In genomic region chr17:32009262-32009542, GRCh38 we compare ENCODE assay signal across 11 cellular contexts. TPM values are rescaled to one million over a fixed set of nuclear protein-coding genes. Genes with fewer than 3 reads are reported as not detected.
A peak's percentile ranks its signal among the peaks of the same experiment; 100 is the strongest.
DNase-seq lines count a peak whose midpoint lies in the region; ATAC-seq and TF ChIP-seq lines count a peak whose summit lies in the region.
"Had no signal": no experiment of that assay in that cellular context is flagged by ENCODE, and none has a peak within 500 bp of the region (broad histone marks: within the 10 kb centered on the region; RNA-seq: fewer than 3 reads in every experiment).

No MANE protein-coding gene starts in this region.

- H3K9me3 Mint-ChIP-seq in IgD-negative memory B cell: no peaks in the 10 kb centered on the region
- H3K9me3 Mint-ChIP-seq in chondrocyte (ENCODE audit: low read depth): no peaks in the 10 kb centered on the region

- no peaks in the 10 kb centered on the region for H3F3A ChIP-seq in neural cell (ENCODE audit: insufficient read depth, low read length, poor library complexity, severe bottlenecking)

- H2AFZ ChIP-seq in neural cell (ENCODE audit: low read depth, low read length): no peak overlapping the region

- TF ChIP-seq EP300 in neural cell (conservative IDR thresholded peaks at IDR 0.05; ENCODE audit: poor library complexity, severe bottlenecking) (no peak), tibial nerve (IDR thresholded peaks at IDR 0.05) (no peak)

- H3K4me2 ChIP-seq in BLaER1 treated with 17β-estradiol and CSF1 and Interleukin-3, amounts not matched to agents 10 nM and 100 nM: peak overlapping the region; percentile 80 to 98 (median 90)
- peak overlapping the region; percentile 20 for H3K4me2 ChIP-seq in neural cell (ENCODE audit: low read length)

- H3K4me3 ChIP-seq in BLaER1 treated with 17β-estradiol and CSF1 and Interleukin-3, amounts not matched to agents 10 nM and 100 nM: peak overlapping the region; percentile 89 to 100 (median 96)
- H3K4me3 ChIP-seq in neural cell (ENCODE audit: low read length) (peak overlapping the region; percentile 81), tibial nerve (peak overlapping the region in 1 of 4 donors; percentile 95)

- peaks cover 55% of the 10 kb centered on the region for H3K79me2 ChIP-seq in neural cell (replicated peaks; ENCODE audit: insufficient read depth, low read length)

- H4K20me1 ChIP-seq in BLaER1 treated with 17β-estradiol and CSF1 and Interleukin-3, amounts not matched to agents 10 nM and 100 nM: peaks cover 0 to 47% (median 6%) of the 10 kb centered on the region in 11 experiments; a peak in 6 of 22 replicates
- H4K20me1 ChIP-seq in neural cell (ENCODE audit: insufficient read depth): no peaks in the 10 kb centered on the region

- peak overlapping the region in 7 of 11 experiments; percentile 95 to 98 (median 96); a peak in 11 of 22 replicates for H3K9ac ChIP-seq in BLaER1 treated with 17β-estradiol and CSF1 and Interleukin-3, amounts not matched to agents 10 nM and 100 nM
- H3K9ac ChIP-seq in neural cell (ENCODE audit: low read length): no peak overlapping the region

- no peak for ATAC-seq in GM18868 (IDR thresholded peaks at IDR 0.05; ENCODE audit: unreplicated experiment)
- no peak for ATAC-seq in GM18519 (IDR thresholded peaks at IDR 0.05; ENCODE audit: low FRiP score, unreplicated experiment)
- ATAC-seq in GM19397 (IDR thresholded peaks at IDR 0.05; ENCODE audit: unreplicated experiment): no peak
- ATAC-seq: gastroesophageal sphincter had no signal

- DNase-seq in chondrocyte (ENCODE audit: low spot score): no peak
- no peak for DNase-seq in tibial nerve (ENCODE audit: low spot score in 2 of 2)
- DNase-seq: adrenal gland, DMS79 had no signal

- H3K36me3 ChIP-seq in BLaER1 treated with 17β-estradiol and CSF1 and Interleukin-3, amounts not matched to agents 10 nM and 100 nM: peaks cover 0 to 14% (median 11%) of the 10 kb centered on the region in 11 experiments; a peak in 10 of 22 replicates
- no peaks in the 10 kb centered on the region for H3K36me3 ChIP-seq in neural cell (ENCODE audit: insufficient read depth, low read length)
- no peaks in the 10 kb centered on the region for H3K36me3 ChIP-seq in tibial nerve
- H3K36me3 ChIP-seq: adrenal gland, gastroesophageal sphincter had no signal

- H3K4me1 ChIP-seq in BLaER1 treated with 17β-estradiol and CSF1 and Interleukin-3, amounts not matched to agents 10 nM and 100 nM: peaks cover 17 to 56% (median 22%) of the 10 kb centered on the region in 10 experiments
- peaks cover 0 to 28% (median 6%) of the 10 kb centered on the region in 4 donors for H3K4me1 ChIP-seq in tibial nerve

- peak overlapping the region; percentile 90 to 97 (median 92) for H3K4me3 Mint-ChIP-seq in IgD-negative memory B cell
- H3K4me3 Mint-ChIP-seq in chondrocyte (ENCODE audit: unreplicated experiment): peak overlapping the region; percentile 83

- peak overlapping the region in 2 of 3 donors; percentile 83 to 89 for H3K27ac Mint-ChIP-seq in IgD-negative memory B cell
- H3K27ac Mint-ChIP-seq in chondrocyte (ENCODE audit: unreplicated experiment): no peak overlapping the region

- no peak for TF ChIP-seq RAD21 in neural cell (conservative IDR thresholded peaks at IDR 0.05)

- peak overlapping the region in 1 of 11 experiments; percentile 95; a peak in 1 of 22 replicates for H3K27ac ChIP-seq in BLaER1 treated with 17β-estradiol and CSF1 and Interleukin-3, amounts not matched to agents 10 nM and 100 nM
- H3K27ac ChIP-seq in neural cell (ENCODE audit: low read length): no peak overlapping the region
- no peak overlapping the region for H3K27ac ChIP-seq in tibial nerve
- H3K27ac ChIP-seq: adrenal gland had no signal

- WGBS in tibial nerve, 2 donors: 97 to 98% methylated on average over 2 of the region's 2 CpGs

- peaks cover 0 to 6% (median 0%) of the 10 kb centered on the region in 11 experiments; a peak in 2 of 22 replicates for H3K27me3 ChIP-seq in BLaER1 treated with 17β-estradiol and CSF1 and Interleukin-3, amounts not matched to agents 10 nM and 100 nM
- H3K27me3 ChIP-seq in neural cell (ENCODE audit: insufficient read depth, low read depth, low read length) (no peaks in the 10 kb centered on the region), tibial nerve (no peaks in the 10 kb centered on the region)
- H3K27me3 ChIP-seq: adrenal gland, gastroesophageal sphincter had no signal

- H3K9me3 ChIP-seq in BLaER1 treated with 17β-estradiol and CSF1 and Interleukin-3, amounts not matched to agents 10 nM and 100 nM (replicated peaks in 1 of 11): peaks cover 0 to 8% (median 0%) of the 10 kb centered on the region in 11 experiments; a peak in 2 of 22 replicates
- H3K9me3 ChIP-seq in neural cell (ENCODE audit: low read length) (no peaks in the 10 kb centered on the region), tibial nerve (no peaks in the 10 kb centered on the region)
- H3K9me3 ChIP-seq: adrenal gland, gastroesophageal sphincter had no signal

- TF ChIP-seq POLR2A in tibial nerve (IDR thresholded peaks at IDR 0.05): no peak

- H3K36me3 Mint-ChIP-seq in IgD-negative memory B cell (no peaks in the 10 kb centered on the region), chondrocyte (ENCODE audit: low read depth) (no peaks in the 10 kb centered on the region)

- peaks cover 21 to 23% (median 23%) of the 10 kb centered on the region in 3 donors for H3K4me1 Mint-ChIP-seq in IgD-negative memory B cell
- H3K4me1 Mint-ChIP-seq in chondrocyte (ENCODE audit: low read depth): peaks cover 22% of the 10 kb centered on the region

- TF ChIP-seq CTCF in chondrocyte (IDR thresholded peaks at IDR 0.05) (no peak), neural cell (IDR thresholded peaks at IDR 0.05; ENCODE audit: poor library complexity, severe bottlenecking) (no peak), tibial nerve (IDR thresholded peaks at IDR 0.05) (no peak)

- H3K9me2 ChIP-seq in neural cell (ENCODE audit: insufficient read depth, low read length): no peaks in the 10 kb centered on the region

- H3K27me3 Mint-ChIP-seq in IgD-negative memory B cell (no peaks in the 10 kb centered on the region), chondrocyte (ENCODE audit: low read depth) (no peaks in the 10 kb centered on the region)

TF ChIP-seq in neural cell, 6 proteins besides CTCF, POLR2A, EP300 and RAD21:
- no peak for TF ChIP-seq TAF1 (IDR thresholded peaks at IDR 0.05; ENCODE audit: low read depth)

RNA-seq across cellular contexts. Expression of gene LRRC37B, which starts 2.0 kb away (rescaled TPM):
- polyA plus RNA-seq in IgD-negative memory B cell (3.9 TPM), neural cell (39.6 and 60.9 TPM in 2 replicates)
- total RNA-seq in chondrocyte (12.0 to 14.1 TPM (median 12.5 TPM) in 3 replicates), tibial nerve (10 to 100 TPM; 17.2 to 51.1 (median 27.9) TPM)
- polyA minus RNA-seq in neural cell: 92.8 and 94.9 TPM in 2 replicates
